ENCODE assay signal across 27 cellular contexts in the genomic region with DNA sequence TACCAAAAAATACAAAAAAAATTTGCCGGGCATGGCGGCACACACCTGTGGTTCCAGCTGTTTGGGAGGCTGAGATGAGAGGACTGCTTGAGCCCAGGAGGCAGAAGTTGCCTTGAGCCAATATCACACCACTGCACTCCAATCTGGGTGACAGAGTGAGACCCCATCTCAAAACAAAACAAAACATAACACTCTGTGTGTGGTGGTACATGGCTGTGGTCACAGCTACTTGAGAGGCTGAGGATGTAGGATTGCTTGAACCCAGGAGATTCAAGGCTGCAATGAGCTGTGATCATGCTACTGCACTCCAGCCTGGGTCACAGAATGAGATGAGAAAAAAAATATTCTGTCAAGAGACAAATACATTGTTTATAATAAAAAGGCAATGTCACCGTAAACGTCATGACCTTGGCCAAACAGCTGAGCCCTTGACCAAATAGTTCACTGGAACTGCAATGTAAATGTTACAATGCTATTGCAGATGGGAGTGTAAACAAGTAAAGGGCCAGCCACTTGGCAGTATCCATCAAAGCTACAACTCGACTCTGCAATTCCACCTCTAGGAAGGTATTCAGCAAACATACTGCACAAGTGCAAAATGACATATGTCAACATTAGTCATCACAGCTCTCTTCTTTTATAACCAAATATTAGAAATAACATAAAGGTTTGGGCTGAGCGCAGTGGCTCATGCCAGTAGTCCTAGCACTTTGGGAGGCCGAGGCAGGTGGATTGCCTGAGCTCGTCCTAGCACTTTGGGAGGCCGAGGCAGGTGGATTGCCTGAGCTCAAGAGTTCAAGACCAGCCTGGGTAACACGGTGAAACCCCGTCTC. TPM values are rescaled to one million over a fixed set of nuclear protein-coding genes. Genes with fewer than 3 reads are reported as not detected.
DNase-seq lines count a peak whose midpoint lies in the region; ATAC-seq, FAIRE-seq and TF ChIP-seq lines count a peak whose summit lies in the region.
"Had no signal": no experiment of that assay in that cellular context is flagged by ENCODE, and none has a peak within 500 bp of the region (broad histone marks: within the 10 kb centered on the region; RNA-seq: fewer than 3 reads in every experiment).

No MANE protein-coding gene starts in this region.

- no peak for TF ChIP-seq POLR2A in heart left ventricle (IDR thresholded peaks at IDR 0.05)

- no peak overlapping the region for H4K5ac ChIP-seq in mesendoderm (ENCODE audit: low read length)

- no peak for TF ChIP-seq CTCF in bronchial epithelial cell (IDR thresholded peaks at IDR 0.05; ENCODE audit: insufficient read depth, low read length, severe bottlenecking)
- no peak for TF ChIP-seq CTCF in heart left ventricle (IDR thresholded peaks at IDR 0.05)
- TF ChIP-seq CTCF in right atrium auricular region (IDR thresholded peaks at IDR 0.05) = no peak

- DNase-seq in DMS53 treated with DMSO at 0.1 percent for 48 hours (lab: John Stamatoyannopoulos, UW; ENCODE audit: unreplicated experiment) (peak; percentile 97), NCI-H510A treated with DMSO at 0.1 percent for 48 hours (lab: John Stamatoyannopoulos, UW) (peak; percentile 91), bronchial epithelial cell (ENCODE audit: low read depth) (peak; percentile 71), mesendoderm (no peak), heart left ventricle (no peak), right atrium auricular region (ENCODE audit: low spot score) (no peak)
- DNase-seq: activated CD4-positive, CD25-positive, alpha-beta regulatory T cell; activated CD8-positive, alpha-beta T cell treated with anti-CD3 and anti-CD28 coated beads, Interleukin-2, amount 10 ng/mL, durations not matched to agents 7 days and 5 days; activated T-cell treated with anti-CD3 and anti-CD28 coated beads, Interleukin-2, amount 50 U/mL, for 1 hour; amygdala; CD4-positive, alpha-beta memory T cell; DMS79 treated with DMSO at 0.1 percent for 48 hours; esophagus squamous epithelium; left cardiac atrium; NCI-H1417 treated with DMSO at 0.1 percent for 48 hours; NCI-H2171 treated with DMSO at 0.1 percent for 48 hours; NCI-H82; Peyer's patch; psoas muscle; small intestine; stimulated activated CD4-positive, alpha-beta T cell treated with anti-CD3 and anti-CD28 coated beads, Interleukin-4, amount 100 ng/mL, for 24 hours; stomach; trophoblast cell had no signal

- no peaks in the 10 kb centered on the region for H3K4me1 ChIP-seq in mesendoderm (ENCODE audit: control insufficient read depth, low read depth, low read length)
- H3K4me1 ChIP-seq in heart left ventricle = no peaks in the 10 kb centered on the region
- no peaks in the 10 kb centered on the region for H3K4me1 ChIP-seq in right atrium auricular region
- H3K4me1 ChIP-seq: esophagus squamous epithelium, gastroesophageal sphincter, Peyer's patch, psoas muscle had no signal

- no peak overlapping the region for H3K4me2 ChIP-seq in mesendoderm (ENCODE audit: low read length)

- H4K8ac ChIP-seq in mesendoderm (ENCODE audit: low read depth, low read length) = peak overlapping the region; percentile 41

- H3K4me3 ChIP-seq in bronchial epithelial cell (ENCODE audit: low read depth, low read length) (no peak overlapping the region), mesendoderm (ENCODE audit: low read length) (no peak overlapping the region), heart left ventricle (no peak overlapping the region), right atrium auricular region (no peak overlapping the region)
- H3K4me3 ChIP-seq: esophagus squamous epithelium, gastroesophageal sphincter, Peyer's patch, psoas muscle, stomach had no signal

- no peaks in the 10 kb centered on the region for H3K79me2 ChIP-seq in mesendoderm (ENCODE audit: control insufficient read depth, insufficient read depth, low read length)

- no peak for FAIRE-seq in bronchial epithelial cell (lab: Jason Lieb, UNC)
- FAIRE-seq: small intestine had no signal

- intact Hi-C loops in heart left ventricle (cut with DNase I) = no loop called here

- no peak overlapping the region for H2AK5ac ChIP-seq in mesendoderm (ENCODE audit: low read length)

- no peak overlapping the region for H3K4ac ChIP-seq in mesendoderm (ENCODE audit: low read depth, low read length)

- WGBS in mesendoderm (ENCODE audit: extremely low coverage, insufficient coverage, low lambda C conversion rate) = no CpG with 5 or more reads among the region's 11 CpGs
- WGBS in heart left ventricle, 4 donors = 93 to 96% (median 95%) methylated on average over 11 of the region's 11 CpGs

- H3K79me1 ChIP-seq in mesendoderm (ENCODE audit: low read length) = no peaks in the 10 kb centered on the region

- peaks cover 5% of the 10 kb centered on the region for H3K36me3 ChIP-seq in bronchial epithelial cell (ENCODE audit: control insufficient read depth, insufficient read depth, low read length)
- peaks cover 8% of the 10 kb centered on the region for H3K36me3 ChIP-seq in mesendoderm (ENCODE audit: control insufficient read depth, insufficient read depth, low read length)
- peaks cover 0 to 91% (median 75%) of the 10 kb centered on the region in 9 donors for H3K36me3 ChIP-seq in heart left ventricle
- peaks cover 54% of the 10 kb centered on the region for H3K36me3 ChIP-seq in right atrium auricular region

- H2BK5ac ChIP-seq in mesendoderm (ENCODE audit: low read length) = no peak overlapping the region

- no peak overlapping the region for H3K18ac ChIP-seq in mesendoderm (ENCODE audit: low read length)

- H3K9me3 ChIP-seq in heart left ventricle = no peaks in the 10 kb centered on the region
- no peaks in the 10 kb centered on the region for H3K9me3 ChIP-seq in right atrium auricular region
- H3K9me3 ChIP-seq: esophagus squamous epithelium, gastroesophageal sphincter, Peyer's patch, psoas muscle, stomach had no signal

- H3K27me3 ChIP-seq in bronchial epithelial cell (ENCODE audit: control insufficient read depth, insufficient read depth, low read length) (no peaks in the 10 kb centered on the region), mesendoderm (ENCODE audit: insufficient read depth, low read length, poor library complexity) (no peaks in the 10 kb centered on the region), heart left ventricle (no peaks in the 10 kb centered on the region), right atrium auricular region (no peaks in the 10 kb centered on the region)
- H3K27me3 ChIP-seq: esophagus squamous epithelium, gastroesophageal sphincter, Peyer's patch, stomach had no signal

- H3K56ac ChIP-seq in mesendoderm (ENCODE audit: low read length) = no peak overlapping the region

- H3K23ac ChIP-seq in mesendoderm (ENCODE audit: low read length) = no peak overlapping the region

- no peak overlapping the region for H2BK15ac ChIP-seq in mesendoderm (replicated peaks; ENCODE audit: low read depth)

- H3K9ac ChIP-seq in mesendoderm (ENCODE audit: low read length) = no peak overlapping the region

- no peak overlapping the region for H2BK120ac ChIP-seq in mesendoderm (ENCODE audit: low read depth, low read length)

- H3K27ac ChIP-seq in mesendoderm (ENCODE audit: low read depth, low read length) (no peak overlapping the region), heart left ventricle (no peak overlapping the region), right atrium auricular region (no peak overlapping the region)
- H3K27ac ChIP-seq: esophagus squamous epithelium, gastroesophageal sphincter, Peyer's patch, psoas muscle, stomach had no signal

- ATAC-seq in heart left ventricle (no peak), GM18511 (IDR thresholded peaks at IDR 0.05; ENCODE audit: unreplicated experiment) (no peak), GM19324 (IDR thresholded peaks at IDR 0.05; ENCODE audit: low FRiP score, unreplicated experiment) (no peak)
- ATAC-seq: activated CD8-positive, alpha-beta T cell treated with anti-CD3 and anti-CD28 coated beads, Interleukin-2, amount 10 ng/mL, durations not matched to agents 7 days and 5 days; gastroesophageal sphincter; left cardiac atrium; psoas muscle; SK-N-SH treated with all-trans-retinoic acid at 6 μM for 48 hours had no signal

RNA-seq across cellular contexts. Expression of gene EARS2, which starts 16.9 kb away (rescaled TPM):
- total RNA-seq in bronchial epithelial cell (20.1 and 27.9 TPM in 2 replicates), heart left ventricle (10 to 100 TPM; 12.2 to 37.0 (median 21.5) TPM), right atrium auricular region (10 to 100 TPM; 15.3 to 18.1 TPM)
- polyA plus RNA-seq in mesendoderm (2013, experiment 1 of 2) = 20.5 TPM
- 18.2 TPM for polyA plus RNA-seq in mesendoderm (2013, experiment 2 of 2)
- 10 to 100 TPM; 16.7 to 22.8 TPM for polyA plus RNA-seq in heart left ventricle

RNA-seq across cellular contexts. Expression of gene UBFD1, which starts 17.3 kb away (rescaled TPM):
- total RNA-seq in bronchial epithelial cell (18.4 and 25.5 TPM in 2 replicates), heart left ventricle (100 to 1,000 TPM in 2 of 9 donors, 10 to 100 TPM in 7; 42.0 to 116 (median 57.7) TPM), right atrium auricular region (10 to 100 TPM; 85.5 to 93.9 TPM)
- 45.0 TPM for polyA plus RNA-seq in mesendoderm (2013, experiment 1 of 2)
- 45.0 TPM for polyA plus RNA-seq in mesendoderm (2013, experiment 2 of 2)
- polyA plus RNA-seq in heart left ventricle = 10 to 100 TPM; 17.9 to 40.2 TPM

RNA-seq across cellular contexts. Expression of gene GGA2, which starts 29.9 kb away (rescaled TPM):
- total RNA-seq in bronchial epithelial cell = 12.4 and 15.1 TPM in 2 replicates
- polyA plus RNA-seq in mesendoderm (2013, experiment 1 of 2) = 34.7 TPM
- 35.7 TPM for polyA plus RNA-seq in mesendoderm (2013, experiment 2 of 2)
- total RNA-seq in heart left ventricle = 10 to 100 TPM; 30.8 to 73.8 (median 47.5) TPM
- 10 to 100 TPM; 17.9 to 20.0 TPM for polyA plus RNA-seq in heart left ventricle
- 10 to 100 TPM; 25.0 to 59.3 TPM for total RNA-seq in right atrium auricular region

RNA-seq across cellular contexts. Expression of gene NDUFAB1, which starts 55.9 kb away (rescaled TPM):
- total RNA-seq in bronchial epithelial cell (102 and 123 TPM in 2 replicates), heart left ventricle (100 to 1,000 TPM; 298 to 896 (median 409) TPM), right atrium auricular region (100 to 1,000 TPM; 478 to 774 TPM)
- polyA plus RNA-seq in mesendoderm (2013, experiment 1 of 2) = 256 TPM
- 246 TPM for polyA plus RNA-seq in mesendoderm (2013, experiment 2 of 2)
- polyA plus RNA-seq in heart left ventricle = 100 to 1,000 TPM; 582 to 605 TPM

Comparison
In these comparisons a context has a peak if more than half of its experiments do, and no peak if none do; other contexts are left out.
1. DNase-seq: peak in DMS53 treated with DMSO at 0.1 percent for 48 hours (single experiment), NCI-H510A treated with DMSO at 0.1 percent for 48 hours (single experiment) and bronchial epithelial cell (single experiment); none in mesendoderm (single experiment), heart left ventricle (0 of 5) and right atrium auricular region (single experiment).